In the genomic region with DNA sequence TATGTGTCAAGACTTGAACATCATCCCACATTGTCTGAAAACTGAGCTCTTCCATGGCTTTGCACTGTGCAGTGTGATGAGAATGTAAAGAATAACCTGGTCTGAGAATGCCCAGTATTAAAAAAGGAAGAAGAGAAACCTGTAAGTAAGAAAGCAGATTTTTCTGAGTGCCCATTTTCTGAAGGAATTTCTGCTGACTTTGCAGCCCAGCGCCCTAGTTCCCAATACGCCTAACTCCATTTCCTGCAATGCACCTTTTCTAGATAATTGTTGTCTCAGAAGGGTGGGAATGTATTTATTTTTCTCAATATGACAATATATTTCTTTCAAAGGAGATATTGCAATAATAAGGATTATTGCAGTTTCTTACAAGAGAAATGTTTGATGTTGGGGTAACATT, we compare ENCODE assay signal across 34 cellular contexts.
"Had no signal": no experiment of that assay in that cellular context is flagged by ENCODE, and none has a peak within 500 bp of the region (broad histone marks: within the 10 kb centered on the region; RNA-seq: fewer than 3 reads in every experiment).

No MANE protein-coding gene starts in this region.

- H3K27me3 ChIP-seq: ascending aorta, body of pancreas, brain microvascular endothelial cell, breast epithelium, cardiac muscle cell had no signal

- ATAC-seq: activated naive CD4-positive, alpha-beta T cell treated with anti-CD3 and anti-CD28 coated beads, Interleukin-2, amount 50 U/mL, for 72 hours; activated naive CD8-positive, alpha-beta T cell treated with anti-CD3 and anti-CD28 coated beads, Interleukin-2, amount 50 U/mL, for 24 hours; activated T-cell treated with anti-CD3 and anti-CD28 coated beads, Interleukin-2, amount 50 U/mL, for 4 hours; activated T-cell treated with anti-CD3 and anti-CD28 coated beads, Interleukin-2, amount 50 U/mL, for 72 hours; activated T-helper 17 cell treated with anti-CD3 and anti-CD28 coated beads, Interleukin-2, amount 50 U/mL, for 72 hours; body of pancreas had no signal

- H3K36me3 ChIP-seq: adrenal gland, ascending aorta, brain microvascular endothelial cell, breast epithelium, cardiac muscle cell had no signal

- H3K27ac ChIP-seq: adrenal gland, ascending aorta, body of pancreas, brain microvascular endothelial cell, breast epithelium, cardiac muscle cell had no signal

- H3K9me3 ChIP-seq: adrenal gland, ascending aorta, body of pancreas, breast epithelium had no signal

- FAIRE-seq: astrocyte, bronchial epithelial cell had no signal

- H3K4me3 ChIP-seq: adrenal gland, ascending aorta, body of pancreas, breast epithelium, cardiac muscle cell had no signal

- H3K4me1 ChIP-seq: adrenal gland, ascending aorta, body of pancreas, breast epithelium had no signal

- DNase-seq: activated effector memory CD4-positive, alpha-beta T cell treated with anti-CD3 and anti-CD28 coated beads, Interleukin-2, amount 50 U/mL, for 16 hours; activated effector memory CD4-positive, alpha-beta T cell treated with Interleukin-2 at 50 U/mL for 16 hours; activated gamma-delta T cell; activated gamma-delta T cell treated with Interleukin-2 at 50 U/mL for 16 hours; activated naive CD4-positive, alpha-beta T cell; activated naive CD4-positive, alpha-beta T cell treated with anti-CD3 and anti-CD28 coated beads for 36 hours; activated naive CD4-positive, alpha-beta T cell treated with anti-CD3 and anti-CD28 coated beads, Interleukin-2, amount 10 ng/mL, durations not matched to agents 7 days and 5 days; activated naive CD4-positive, alpha-beta T cell treated with anti-CD3 and anti-CD28 coated beads, Interleukin-2, amount 50 U/mL, for 16 hours; activated naive CD4-positive, alpha-beta T cell treated with Interleukin-2 at 50 U/mL for 16 hours; activated naive CD8-positive, alpha-beta T cell treated with anti-CD3 and anti-CD28 coated beads for 36 hours; activated naive CD8-positive, alpha-beta T cell treated with anti-CD3 and anti-CD28 coated beads, Interleukin-2, amount 10 ng/mL, durations not matched to agents 7 days and 5 days; activated naive CD8-positive, alpha-beta T cell treated with anti-CD3 and anti-CD28 coated beads, Interleukin-2, amount 50 U/mL, for 24 hours; activated T-cell treated with anti-CD3 and anti-CD28 coated beads, Interleukin-2, amount 50 U/mL, for 1 hour; activated T-cell treated with anti-CD3 and anti-CD28 coated beads, Interleukin-2, amount 50 U/mL, for 24 hours; activated T-cell treated with anti-CD3 and anti-CD28 coated beads, Interleukin-2, amount 50 U/mL, for 4 hours; activated T-cell treated with anti-CD3 and anti-CD28 coated beads, Interleukin-2, amount 50 U/mL, for 48 hours; activated T-cell treated with anti-CD3 and anti-CD28 coated beads, Interleukin-2, amount 50 U/mL, for 72 hours; adrenal gland; amniotic stem cell; amygdala; anterior cingulate cortex; aorta; body of pancreas; brain microvascular endothelial cell; caudate nucleus; central memory CD4-positive, alpha-beta T cell; cerebellar nuclear complex had no signal
